In genomic region chr10:44974082-44974627, GRCh38 we compare ENCODE assay signal across 8 cellular contexts. TPM values are rescaled to one million over a fixed set of nuclear protein-coding genes. Genes with fewer than 3 reads are reported as not detected.
DNase-seq lines count a peak whose midpoint lies in the region; ATAC-seq and TF ChIP-seq lines count a peak whose summit lies in the region.

No MANE protein-coding gene starts in this region.

- H2AFZ ChIP-seq in Karpas-422 (ENCODE audit: low read length), result peak overlapping the region; percentile 89

- H3K9ac ChIP-seq in ES-I3 (ENCODE audit: low read depth, low read length), result peak overlapping the region; percentile 64
- peak overlapping the region; percentile 74 for H3K9ac ChIP-seq in Karpas-422 (ENCODE audit: low read length)
- peak overlapping the region; percentile 63 for H3K9ac ChIP-seq in endocrine pancreas (ENCODE audit: control insufficient read depth, insufficient read depth, low read length)

- H3K9me3 ChIP-seq in ES-I3 (ENCODE audit: control insufficient read depth, insufficient read depth, low read length) (no peaks in the 10 kb centered on the region), Karpas-422 (ENCODE audit: low read length) (no peaks in the 10 kb centered on the region), endocrine pancreas (ENCODE audit: control insufficient read depth, low read length) (no peaks in the 10 kb centered on the region), ovary (peaks cover 0 to 7% of the 10 kb centered on the region in 2 donors)

- no peaks in the 10 kb centered on the region for H3K9me2 ChIP-seq in Karpas-422 (replicated peaks; ENCODE audit: insufficient read depth, low read length)

- ATAC-seq in GM19324 (IDR thresholded peaks at IDR 0.05; ENCODE audit: low FRiP score, unreplicated experiment) (no peak), GM21825 (IDR thresholded peaks at IDR 0.05; ENCODE audit: unreplicated experiment) (no peak)

- H4K20me1 ChIP-seq in Karpas-422 (ENCODE audit: insufficient read depth, low read depth, low read length), result no peaks in the 10 kb centered on the region

- no peak for TF ChIP-seq CTCF in ovary (IDR thresholded peaks at IDR 0.05)

- 23 to 41% (median 25%) methylated on average over 7 of the region's 7 CpGs for WGBS in ovary, 3 donors

- TF ChIP-seq EP300 in ovary (IDR thresholded peaks at IDR 0.05), result no peak

- intact Hi-C loops in ovary (cut with DNase I), result loop anchor here in 1 of 4 donors (1.0 to 2.0 kb wide), 2 partner anchors 23 to 40 kb away; no protein-coding TSS in a partner anchor

- H3K36me3 ChIP-seq in ES-I3 (ENCODE audit: insufficient read depth, low read length), result no peaks in the 10 kb centered on the region; the same call in 1 of the 2 replicates
- H3K36me3 ChIP-seq in Karpas-422 (ENCODE audit: insufficient read depth, low read length), result no peaks in the 10 kb centered on the region
- peaks cover 5% of the 10 kb centered on the region for H3K36me3 ChIP-seq in endocrine pancreas (ENCODE audit: control insufficient read depth, insufficient read depth, low read length)
- no peaks in the 10 kb centered on the region for H3K36me3 ChIP-seq in ovary

- no peaks in the 10 kb centered on the region for H3K79me2 ChIP-seq in Karpas-422 (ENCODE audit: low read length)

- H3K27me3 ChIP-seq in Karpas-422 (ENCODE audit: low read length) (no peaks in the 10 kb centered on the region), endocrine pancreas (ENCODE audit: control insufficient read depth, insufficient read depth, low read length) (no peaks in the 10 kb centered on the region), ovary (no peaks in the 10 kb centered on the region)

- DNase-seq in Karpas-422, result peak; percentile 60
- DNase-seq in ovary, result peak in 3 of 5 donors; percentile 19 to 40 (median 40)
- no peak for DNase-seq in inferior parietal cortex (ENCODE audit: extremely low spot score)
- no peak for DNase-seq in middle frontal gyrus (ENCODE audit: extremely low spot score, low spot score)

- no peak for TF ChIP-seq POLR2A in ovary (IDR thresholded peaks at IDR 0.05)

- peaks cover 21% of the 10 kb centered on the region for H3K4me1 ChIP-seq in ES-I3 (ENCODE audit: insufficient read depth, low read length)
- H3K4me1 ChIP-seq in Karpas-422 (ENCODE audit: low read length), result peaks cover 22% of the 10 kb centered on the region
- H3K4me1 ChIP-seq in endocrine pancreas (ENCODE audit: control insufficient read depth, insufficient read depth, low read length), result no peaks in the 10 kb centered on the region
- H3K4me1 ChIP-seq in ovary (ENCODE audit: insufficient read depth), result peaks cover 19% of the 10 kb centered on the region

- peak overlapping the region; percentile 87 for H3K4me2 ChIP-seq in Karpas-422 (ENCODE audit: low read depth, low read length, poor library complexity, severe bottlenecking)

- H3K4me3 ChIP-seq in Karpas-422 (ENCODE audit: low read length) (peak overlapping the region; percentile 67), endocrine pancreas (ENCODE audit: control insufficient read depth, insufficient read depth, low read length) (no peak overlapping the region), ovary (peak overlapping the region; percentile 69)

- H3K27ac ChIP-seq in Karpas-422 (ENCODE audit: low read length) (peak overlapping the region; percentile 59; the same call in 1 of the 2 replicates), ovary (peak overlapping the region; percentile 73 to 84)

RNA-seq across cellular contexts. Expression of gene DEPP1, which starts 4.5 kb away (rescaled TPM):
- not detected in 2 replicates for total RNA-seq in Karpas-422 (2014; rRNA removed; shearing (Covaris generic); ENCODE audit: low replicate concordance)
- 100 to 1,000 TPM in 5 of 7 donors, 10 to 100 TPM in 2; 35.6 to 511 (median 174) TPM for total RNA-seq in ovary
- polyA plus RNA-seq in ovary, result 100 to 1,000 TPM in 1 of 2 donors, 10 to 100 TPM in 1; 56.7 to 603 TPM

RNA-seq across cellular contexts. Expression of gene RASSF4, which starts 14.6 kb away (rescaled TPM):
- 3.6 and 7.1 TPM in 2 replicates for total RNA-seq in Karpas-422 (2014; rRNA removed; shearing (Covaris generic); ENCODE audit: low replicate concordance)
- 10 to 100 TPM in 3 of 7 donors, 1 to 10 TPM in 4; 4.8 to 21.9 (median 7.3) TPM for total RNA-seq in ovary
- polyA plus RNA-seq in ovary, result 1 to 10 TPM; 8.1 to 9.7 TPM

RNA-seq across cellular contexts. Expression of gene ZNF22, which starts 26.6 kb away (rescaled TPM):
- total RNA-seq in Karpas-422 (2014; rRNA removed; shearing (Covaris generic); ENCODE audit: low replicate concordance), result 34.9 and 53.2 TPM in 2 replicates
- total RNA-seq in ovary, result 10 to 100 TPM; 19.4 to 38.0 (median 28.6) TPM
- polyA plus RNA-seq in ovary, result 10 to 100 TPM; 25.5 to 27.4 TPM

Comparison
In these comparisons a context has a peak if more than half of its experiments do, and no peak if none do; other contexts are left out.
1. DNase-seq: peak in Karpas-422 (single experiment) and ovary (3 of 5); none in inferior parietal cortex (single experiment) and middle frontal gyrus (single experiment).
2. RNA of gene DEPP1, which starts 4.5 kb away (total RNA-seq): 35.6 to 511 TPM in ovary; not detected in Karpas-422; every median in the first group is over 10 times any median in the second.
3. Peak in every context shown above with its lines, with median percentiles within 50 percentile points of each other: H3K9ac ChIP-seq.